Comparison of ENCODE assay signal across 17 cellular contexts in genomic region chr2:30466216-30466615, GRCh38. TPM values are rescaled to one million over a fixed set of nuclear protein-coding genes. Genes with fewer than 3 reads are reported as not detected.
A peak's percentile ranks its signal among the peaks of the same experiment; 100 is the strongest.
DNase-seq lines count a peak whose midpoint lies in the region; ATAC-seq lines count a peak whose summit lies in the region.
"Had no signal": no experiment of that assay in that cellular context is flagged by ENCODE, and none has a peak within 500 bp of the region (broad histone marks: within the 10 kb centered on the region; RNA-seq: fewer than 3 reads in every experiment).

No MANE protein-coding gene starts in this region.

- peak overlapping the region; percentile 61 to 62 for H3K4me3 Mint-ChIP-seq in stimulated activated naive CD8-positive, alpha-beta T cell treated with anti-CD3 and anti-CD28 coated beads, Interleukin-15, amount 100 ng/mL, for 72 hours
- H3K4me3 Mint-ChIP-seq in T-helper 17 cell (no peak overlapping the region), memory B cell (no peak overlapping the region)
- H3K4me3 Mint-ChIP-seq: B cell, CD14-positive monocyte had no signal

- peak overlapping the region in 1 of 2 donors; percentile 81 for H3K27ac Mint-ChIP-seq in stimulated activated naive CD8-positive, alpha-beta T cell treated with anti-CD3 and anti-CD28 coated beads, Interleukin-15, amount 100 ng/mL, for 72 hours
- H3K27ac Mint-ChIP-seq in T-helper 17 cell (peak overlapping the region; percentile 87), memory B cell (peak overlapping the region; percentile 81)
- H3K27ac Mint-ChIP-seq: B cell, CD14-positive monocyte had no signal

- no peaks in the 10 kb centered on the region for H3K9me3 ChIP-seq in T-helper 17 cell (ENCODE audit: control insufficient read depth, low read length, poor library complexity, severe bottlenecking)

- H3K27me3 Mint-ChIP-seq in stimulated activated naive CD8-positive, alpha-beta T cell treated with anti-CD3 and anti-CD28 coated beads, Interleukin-15, amount 100 ng/mL, for 72 hours, result no peaks in the 10 kb centered on the region
- no peaks in the 10 kb centered on the region for H3K27me3 Mint-ChIP-seq in T-helper 17 cell
- H3K27me3 Mint-ChIP-seq in memory B cell, result no peaks in the 10 kb centered on the region
- H3K27me3 Mint-ChIP-seq: B cell had no signal

- DNase-seq in stimulated activated naive CD8-positive, alpha-beta T cell treated with anti-CD3 and anti-CD28 coated beads, Interleukin-15, amount 100 ng/mL, for 72 hours, result no peak
- no peak for DNase-seq in stimulated activated naive CD8-positive, alpha-beta T cell treated with anti-CD3 and anti-CD28 coated beads, Interleukin-15, Interleukin-2, amounts not matched to agents 100 U/mL and 50 U/mL, for 24 hours
- DNase-seq in T-helper 17 cell, result no peak
- no peak for DNase-seq in memory B cell (ENCODE audit: low spot score in 2 of 2)
- DNase-seq in stimulated activated CD4-positive, alpha-beta T cell treated with anti-CD3 and anti-CD28 coated beads, Interleukin-15, amount 100 ng/mL, for 24 hours, result no peak
- DNase-seq in NCI-H748 treated with DMSO at 0.1 percent for 48 hours (lab: John Stamatoyannopoulos, UW), result no peak
- no peak for DNase-seq in AG08395 (ENCODE audit: low spot score)
- DNase-seq: GOT3, NCI-H1105, NCI-H146, NCI-H2029 treated with DMSO at 0.1 percent for 48 hours, NCI-H226, NCI-H510A treated with DMSO at 0.1 percent for 48 hours had no signal

- peaks cover 49% of the 10 kb centered on the region for H3K4me1 Mint-ChIP-seq in stimulated activated naive CD8-positive, alpha-beta T cell treated with anti-CD3 and anti-CD28 coated beads, Interleukin-15, amount 100 ng/mL, for 72 hours
- H3K4me1 Mint-ChIP-seq in T-helper 17 cell (peaks cover 16% of the 10 kb centered on the region), memory B cell (peaks cover 22% of the 10 kb centered on the region)

- peaks cover 0 to 8% of the 10 kb centered on the region in 2 donors for H3K9me3 Mint-ChIP-seq in stimulated activated naive CD8-positive, alpha-beta T cell treated with anti-CD3 and anti-CD28 coated beads, Interleukin-15, amount 100 ng/mL, for 72 hours
- H3K9me3 Mint-ChIP-seq in memory B cell, result no peaks in the 10 kb centered on the region

- H3K36me3 Mint-ChIP-seq in T-helper 17 cell (ENCODE audit: low read depth) (peaks cover 2% of the 10 kb centered on the region), memory B cell (peaks cover 11% of the 10 kb centered on the region)

- no peak for ATAC-seq in stimulated activated naive CD8-positive, alpha-beta T cell treated with anti-CD3 and anti-CD28 coated beads, Interleukin-15, amount 100 ng/mL, for 72 hours
- ATAC-seq in stimulated activated naive CD8-positive, alpha-beta T cell treated with anti-CD3 and anti-CD28 coated beads, Interleukin-15, Interleukin-2, amounts not matched to agents 100 U/mL and 50 U/mL, for 24 hours, result no peak
- no peak for ATAC-seq in T-helper 17 cell
- ATAC-seq in memory B cell (ENCODE audit: low read depth), result no peak
- ATAC-seq in HG03342 (IDR thresholded peaks at IDR 0.05; ENCODE audit: unreplicated experiment), result no peak
- ATAC-seq: Right ventricle myocardium inferior had no signal

RNA-seq across cellular contexts. Expression of gene LCLAT1, which starts 19.2 kb away (rescaled TPM):
- 10 to 100 TPM in 1 of 2 donors, 1 to 10 TPM in 1; 6.7 to 18.2 TPM for total RNA-seq in T-helper 17 cell

Comparison
In these comparisons a context has a peak if more than half of its experiments do, and no peak if none do; other contexts are left out.
1. H3K4me3 Mint-ChIP-seq: peak in stimulated activated naive CD8-positive, alpha-beta T cell treated with anti-CD3 and anti-CD28 coated beads, Interleukin-15, amount 100 ng/mL, for 72 hours (2 of 2); none in T-helper 17 cell (single experiment) and memory B cell (single experiment).